10 cellular contexts compared by ENCODE assay signal in the genomic region with DNA sequence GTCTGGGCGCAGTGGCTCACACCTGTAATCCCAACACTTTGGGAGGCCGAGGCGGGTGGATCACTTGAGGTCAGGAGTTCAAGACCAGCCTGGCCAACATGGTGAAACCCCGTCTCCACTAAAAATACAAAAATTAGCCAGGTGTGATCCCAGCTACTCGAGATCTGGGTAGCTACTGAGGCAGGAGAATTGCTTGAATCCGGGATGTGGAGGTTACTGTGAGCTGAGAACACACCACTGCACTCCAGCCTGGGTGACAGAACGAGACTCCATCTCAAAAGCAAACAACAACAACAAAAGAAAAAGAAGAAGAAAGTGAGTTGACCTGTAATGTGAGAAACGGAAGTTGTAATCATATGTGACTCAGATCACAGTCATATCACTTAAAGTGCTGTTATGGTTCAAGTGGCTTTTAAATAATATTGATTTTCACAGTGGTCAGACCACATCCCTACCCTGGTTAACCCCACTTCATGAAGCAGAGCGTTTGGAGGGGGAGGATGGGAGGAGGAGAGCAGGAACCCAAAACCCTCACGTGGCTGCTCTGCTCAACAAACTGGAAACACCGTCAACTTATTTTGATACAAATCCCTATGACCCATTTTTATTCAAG. TPM values are rescaled to one million over a fixed set of nuclear protein-coding genes. Genes with fewer than 3 reads are reported as not detected.
DNase-seq lines count a peak whose midpoint lies in the region; ATAC-seq and TF ChIP-seq lines count a peak whose summit lies in the region.
"Not testable (repeated sequence)": the region's sequence is repeated elsewhere in the genome, so short reads cannot be mapped to it uniquely, and the experiment has no call there.
"Had no signal": no experiment of that assay in that cellular context is flagged by ENCODE, and none has a peak within 500 bp of the region (broad histone marks: within the 10 kb centered on the region; RNA-seq: fewer than 3 reads in every experiment).

No MANE protein-coding gene starts in this region.

- peak overlapping the region in 4 of 7 donors; percentile 61 to 74 (median 72) for H3K27ac Mint-ChIP-seq in CD14-positive monocyte
- H3K27ac Mint-ChIP-seq in activated T-helper 2 cell treated with anti-CD3 and anti-CD28 coated beads, Interferon-gamma antibody, Interleukin-2, Interleukin-4, amounts not matched to agents 10 μg/mL and 5 μg/mL and 100 μg/mL, durations not matched to agents 14 hours and 24 hours and 36 hours = peak overlapping the region; percentile 71

- not testable (repeated sequence) for DNase-seq in CD14-positive monocyte (ENCODE audit: low spot score)
- peak; percentile 33 for DNase-seq in NCI-H2227 (lab: John Stamatoyannopoulos, UW; ENCODE audit: unreplicated experiment)
- peak in 3 of 5 experiments; percentile 8 to 93 (median 80) for DNase-seq in T-helper 2 cell
- DNase-seq in activated T-helper 2 cell treated with anti-CD3 and anti-CD28 coated beads, Interferon-gamma antibody, Interleukin-2, Interleukin-4, amounts not matched to agents 10 μg/mL and 5 μg/mL and 100 μg/mL, durations not matched to agents 14 hours and 24 hours and 36 hours (ENCODE audit: low spot score) = peak; percentile 56
- peak; percentile 26 for DNase-seq in fibroblast of the aortic adventitia (ENCODE audit: low read depth)
- peak; percentile 51 to 53 for DNase-seq in stimulated activated CD4-positive, alpha-beta T cell treated with anti-CD3 and anti-CD28 coated beads, Interleukin-2, amount 100 ng/mL, for 48 hours

- peaks cover 12% of the 10 kb centered on the region for H3K4me1 Mint-ChIP-seq in CD14-positive monocyte
- H3K4me1 Mint-ChIP-seq in activated T-helper 2 cell treated with anti-CD3 and anti-CD28 coated beads, Interferon-gamma antibody, Interleukin-2, Interleukin-4, amounts not matched to agents 10 μg/mL and 5 μg/mL and 100 μg/mL, durations not matched to agents 14 hours and 24 hours and 36 hours (ENCODE audit: low read depth) = not testable (repeated sequence)

- TF ChIP-seq CTCF in CD14-positive monocyte (IDR thresholded peaks at IDR 0.05); fibroblast of the aortic adventitia (IDR thresholded peaks at IDR 0.05; ENCODE audit: insufficient read depth, low read length): not testable (repeated sequence)

- H3K27me3 Mint-ChIP-seq in CD14-positive monocyte (ENCODE audit: low read depth in 3 of 3) = peaks cover 34 to 42% (median 40%) of the 10 kb centered on the region in 3 donors
- H3K27me3 Mint-ChIP-seq in activated T-helper 2 cell treated with anti-CD3 and anti-CD28 coated beads, Interferon-gamma antibody, Interleukin-2, Interleukin-4, amounts not matched to agents 10 μg/mL and 5 μg/mL and 100 μg/mL, durations not matched to agents 14 hours and 24 hours and 36 hours (ENCODE audit: low read depth) = peaks cover 52% of the 10 kb centered on the region

- peak; percentile 77 for ATAC-seq in GM18867 (IDR thresholded peaks at IDR 0.05; ENCODE audit: unreplicated experiment)
- ATAC-seq in HG03280 (IDR thresholded peaks at IDR 0.05; ENCODE audit: unreplicated experiment) = peak; percentile 50

- H3K36me3 Mint-ChIP-seq in CD14-positive monocyte; activated T-helper 2 cell treated with anti-CD3 and anti-CD28 coated beads, Interferon-gamma antibody, Interleukin-2, Interleukin-4, amounts not matched to agents 10 μg/mL and 5 μg/mL and 100 μg/mL, durations not matched to agents 14 hours and 24 hours and 36 hours (ENCODE audit: low read depth): not testable (repeated sequence)

- H3K4me3 Mint-ChIP-seq in CD14-positive monocyte; activated T-helper 2 cell treated with anti-CD3 and anti-CD28 coated beads, Interferon-gamma antibody, Interleukin-2, Interleukin-4, amounts not matched to agents 10 μg/mL and 5 μg/mL and 100 μg/mL, durations not matched to agents 14 hours and 24 hours and 36 hours (ENCODE audit: low read depth): not testable (repeated sequence)

- not testable (repeated sequence) for H3K9me3 Mint-ChIP-seq in CD14-positive monocyte; activated T-helper 2 cell treated with anti-CD3 and anti-CD28 coated beads, Interferon-gamma antibody, Interleukin-2, Interleukin-4, amounts not matched to agents 10 μg/mL and 5 μg/mL and 100 μg/mL, durations not matched to agents 14 hours and 24 hours and 36 hours

- intact Hi-C loops in CD14-positive monocyte (cut with micrococcal nuclease) = loop anchor here in 1 of 2 donors (5.0 kb wide), 1 partner anchor 180 kb away; no protein-coding TSS in a partner anchor
- intact Hi-C loops in activated T-helper 2 cell treated with anti-CD3 and anti-CD28 coated beads, Interferon-gamma antibody, Interleukin-2, Interleukin-4, amounts not matched to agents 10 μg/mL and 5 μg/mL and 100 μg/mL, durations not matched to agents 14 hours and 24 hours and 36 hours (cut with micrococcal nuclease) = loop anchor here (1.0 kb wide), 1 partner anchor 147 kb away; no protein-coding TSS in a partner anchor

- H3K4me3 ChIP-seq in fibroblast of the aortic adventitia (ENCODE audit: low read depth, low read length) = not testable (repeated sequence)

RNA-seq across cellular contexts. Expression of gene IGFL1, which starts 33.2 kb away (rescaled TPM):
- not detected for polyA plus RNA-seq in CD14-positive monocyte
- total RNA-seq in activated T-helper 2 cell treated with anti-CD3 and anti-CD28 coated beads, Interferon-gamma antibody, Interleukin-2, Interleukin-4, amounts not matched to agents 10 μg/mL and 5 μg/mL and 100 μg/mL, durations not matched to agents 14 hours and 24 hours and 36 hours = not detected in 2 replicates
- total RNA-seq in fibroblast of the aortic adventitia (ENCODE audit: low replicate concordance) = not detected in 2 replicates
- total RNA-seq: left ventricle myocardium inferior, right atrium auricular region had no signal

RNA-seq across cellular contexts. Expression of gene HIF3A, which starts 34.1 kb away (rescaled TPM):
- polyA plus RNA-seq in CD14-positive monocyte = not detected
- not detected in 2 replicates for total RNA-seq in activated T-helper 2 cell treated with anti-CD3 and anti-CD28 coated beads, Interferon-gamma antibody, Interleukin-2, Interleukin-4, amounts not matched to agents 10 μg/mL and 5 μg/mL and 100 μg/mL, durations not matched to agents 14 hours and 24 hours and 36 hours
- total RNA-seq in fibroblast of the aortic adventitia (ENCODE audit: low replicate concordance) = 0.49 and 0.99 TPM in 2 replicates
